ENCODE assay signal across 1 cellular context in genomic region chr1:14745815-14746214, GRCh38.
TF ChIP-seq lines count a peak whose summit lies in the region.

No MANE protein-coding gene starts in this region.

TF ChIP-seq in GM23338, 12 proteins besides CTCF, POLR2A, EP300 and RAD21 (continued from another document):
- TF ChIP-seq, protein P1, sequence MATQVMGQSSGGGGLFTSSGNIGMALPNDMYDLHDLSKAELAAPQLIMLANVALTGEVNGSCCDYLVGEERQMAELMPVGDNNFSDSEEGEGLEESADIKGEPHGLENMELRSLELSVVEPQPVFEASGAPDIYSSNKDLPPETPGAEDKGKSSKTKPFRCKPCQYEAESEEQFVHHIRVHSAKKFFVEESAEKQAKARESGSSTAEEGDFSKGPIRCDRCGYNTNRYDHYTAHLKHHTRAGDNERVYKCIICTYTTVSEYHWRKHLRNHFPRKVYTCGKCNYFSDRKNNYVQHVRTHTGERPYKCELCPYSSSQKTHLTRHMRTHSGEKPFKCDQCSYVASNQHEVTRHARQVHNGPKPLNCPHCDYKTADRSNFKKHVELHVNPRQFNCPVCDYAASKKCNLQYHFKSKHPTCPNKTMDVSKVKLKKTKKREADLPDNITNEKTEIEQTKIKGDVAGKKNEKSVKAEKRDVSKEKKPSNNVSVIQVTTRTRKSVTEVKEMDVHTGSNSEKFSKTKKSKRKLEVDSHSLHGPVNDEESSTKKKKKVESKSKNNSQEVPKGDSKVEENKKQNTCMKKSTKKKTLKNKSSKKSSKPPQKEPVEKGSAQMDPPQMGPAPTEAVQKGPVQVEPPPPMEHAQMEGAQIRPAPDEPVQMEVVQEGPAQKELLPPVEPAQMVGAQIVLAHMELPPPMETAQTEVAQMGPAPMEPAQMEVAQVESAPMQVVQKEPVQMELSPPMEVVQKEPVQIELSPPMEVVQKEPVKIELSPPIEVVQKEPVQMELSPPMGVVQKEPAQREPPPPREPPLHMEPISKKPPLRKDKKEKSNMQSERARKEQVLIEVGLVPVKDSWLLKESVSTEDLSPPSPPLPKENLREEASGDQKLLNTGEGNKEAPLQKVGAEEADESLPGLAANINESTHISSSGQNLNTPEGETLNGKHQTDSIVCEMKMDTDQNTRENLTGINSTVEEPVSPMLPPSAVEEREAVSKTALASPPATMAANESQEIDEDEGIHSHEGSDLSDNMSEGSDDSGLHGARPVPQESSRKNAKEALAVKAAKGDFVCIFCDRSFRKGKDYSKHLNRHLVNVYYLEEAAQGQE (IDR thresholded peaks at IDR 0.05; ENCODE audit: unreplicated experiment), result no peak
- no peak for TF ChIP-seq POLR2AphosphoS5 (IDR thresholded peaks at IDR 0.05; ENCODE audit: low read depth)
- no peak for TF ChIP-seq ZNF331 (CRISPR knock-in tag; IDR thresholded peaks at IDR 0.05; ENCODE audit: low read depth)
- TF ChIP-seq, protein P2, sequence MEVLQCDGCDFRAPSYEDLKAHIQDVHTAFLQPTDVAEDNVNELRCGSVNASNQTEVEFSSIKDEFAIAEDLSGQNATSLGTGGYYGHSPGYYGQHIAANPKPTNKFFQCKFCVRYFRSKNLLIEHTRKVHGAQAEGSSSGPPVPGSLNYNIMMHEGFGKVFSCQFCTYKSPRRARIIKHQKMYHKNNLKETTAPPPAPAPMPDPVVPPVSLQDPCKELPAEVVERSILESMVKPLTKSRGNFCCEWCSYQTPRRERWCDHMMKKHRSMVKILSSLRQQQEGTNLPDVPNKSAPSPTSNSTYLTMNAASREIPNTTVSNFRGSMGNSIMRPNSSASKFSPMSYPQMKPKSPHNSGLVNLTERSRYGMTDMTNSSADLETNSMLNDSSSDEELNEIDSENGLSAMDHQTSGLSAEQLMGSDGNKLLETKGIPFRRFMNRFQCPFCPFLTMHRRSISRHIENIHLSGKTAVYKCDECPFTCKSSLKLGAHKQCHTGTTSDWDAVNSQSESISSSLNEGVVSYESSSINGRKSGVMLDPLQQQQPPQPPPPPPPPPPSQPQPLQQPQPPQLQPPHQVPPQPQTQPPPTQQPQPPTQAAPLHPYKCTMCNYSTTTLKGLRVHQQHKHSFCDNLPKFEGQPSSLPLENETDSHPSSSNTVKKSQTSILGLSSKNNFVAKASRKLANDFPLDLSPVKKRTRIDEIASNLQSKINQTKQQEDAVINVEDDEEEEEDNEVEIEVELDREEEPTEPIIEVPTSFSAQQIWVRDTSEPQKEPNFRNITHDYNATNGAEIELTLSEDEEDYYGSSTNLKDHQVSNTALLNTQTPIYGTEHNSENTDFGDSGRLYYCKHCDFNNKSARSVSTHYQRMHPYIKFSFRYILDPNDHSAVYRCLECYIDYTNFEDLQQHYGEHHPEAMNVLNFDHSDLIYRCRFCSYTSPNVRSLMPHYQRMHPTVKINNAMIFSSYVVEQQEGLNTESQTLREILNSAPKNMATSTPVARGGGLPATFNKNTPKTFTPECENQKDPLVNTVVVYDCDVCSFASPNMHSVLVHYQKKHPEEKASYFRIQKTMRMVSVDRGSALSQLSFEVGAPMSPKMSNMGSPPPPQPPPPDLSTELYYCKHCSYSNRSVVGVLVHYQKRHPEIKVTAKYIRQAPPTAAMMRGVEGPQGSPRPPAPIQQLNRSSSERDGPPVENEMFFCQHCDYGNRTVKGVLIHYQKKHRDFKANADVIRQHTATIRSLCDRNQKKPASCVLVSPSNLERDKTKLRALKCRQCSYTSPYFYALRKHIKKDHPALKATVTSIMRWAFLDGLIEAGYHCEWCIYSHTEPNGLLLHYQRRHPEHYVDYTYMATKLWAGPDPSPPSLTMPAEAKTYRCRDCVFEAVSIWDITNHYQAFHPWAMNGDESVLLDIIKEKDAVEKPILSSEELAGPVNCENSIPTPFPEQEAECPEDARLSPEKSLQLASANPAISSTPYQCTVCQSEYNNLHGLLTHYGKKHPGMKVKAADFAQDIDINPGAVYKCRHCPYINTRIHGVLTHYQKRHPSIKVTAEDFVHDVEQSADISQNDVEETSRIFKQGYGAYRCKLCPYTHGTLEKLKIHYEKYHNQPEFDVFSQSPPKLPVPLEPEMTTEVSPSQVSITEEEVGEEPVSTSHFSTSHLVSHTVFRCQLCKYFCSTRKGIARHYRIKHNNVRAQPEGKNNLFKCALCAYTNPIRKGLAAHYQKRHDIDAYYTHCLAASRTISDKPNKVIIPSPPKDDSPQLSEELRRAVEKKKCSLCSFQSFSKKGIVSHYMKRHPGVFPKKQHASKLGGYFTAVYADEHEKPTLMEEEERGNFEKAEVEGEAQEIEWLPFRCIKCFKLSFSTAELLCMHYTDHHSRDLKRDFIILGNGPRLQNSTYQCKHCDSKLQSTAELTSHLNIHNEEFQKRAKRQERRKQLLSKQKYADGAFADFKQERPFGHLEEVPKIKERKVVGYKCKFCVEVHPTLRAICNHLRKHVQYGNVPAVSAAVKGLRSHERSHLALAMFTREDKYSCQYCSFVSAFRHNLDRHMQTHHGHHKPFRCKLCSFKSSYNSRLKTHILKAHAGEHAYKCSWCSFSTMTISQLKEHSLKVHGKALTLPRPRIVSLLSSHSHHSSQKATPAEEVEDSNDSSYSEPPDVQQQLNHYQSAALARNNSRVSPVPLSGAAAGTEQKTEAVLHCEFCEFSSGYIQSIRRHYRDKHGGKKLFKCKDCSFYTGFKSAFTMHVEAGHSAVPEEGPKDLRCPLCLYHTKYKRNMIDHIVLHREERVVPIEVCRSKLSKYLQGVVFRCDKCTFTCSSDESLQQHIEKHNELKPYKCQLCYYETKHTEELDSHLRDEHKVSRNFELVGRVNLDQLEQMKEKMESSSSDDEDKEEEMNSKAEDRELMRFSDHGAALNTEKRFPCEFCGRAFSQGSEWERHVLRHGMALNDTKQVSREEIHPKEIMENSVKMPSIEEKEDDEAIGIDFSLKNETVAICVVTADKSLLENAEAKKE (CRISPR knock-in tag; IDR thresholded peaks at IDR 0.05), result no peak
- TF ChIP-seq NANOG (IDR thresholded peaks at IDR 0.05; ENCODE audit: borderline replicate concordance), result no peak
